1 cellular context compared by ENCODE assay signal in the genomic region with DNA sequence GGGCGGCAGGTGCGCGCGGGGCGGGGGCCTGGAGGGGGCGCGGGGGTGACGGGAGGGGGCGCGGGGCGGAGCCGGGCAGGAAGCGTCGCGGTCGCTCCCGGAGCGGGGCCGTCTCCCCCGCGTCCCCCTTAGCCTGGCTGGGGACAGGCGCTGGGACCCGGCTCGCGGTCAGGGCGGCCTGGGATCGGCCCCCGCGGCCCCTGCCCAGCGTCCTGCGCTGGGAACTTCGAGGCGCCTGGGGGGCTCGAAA.
TF ChIP-seq lines count a peak whose summit lies in the region.

No MANE protein-coding gene starts in this region.

TF ChIP-seq in H1, 55 proteins besides CTCF, POLR2A, EP300 and RAD21 (continued from another document):
- TF ChIP-seq CHD7 (IDR thresholded peaks at IDR 0.05; ENCODE audit: insufficient replicate concordance, low read length) = no peak
- TF ChIP-seq TAF7 (optimal IDR thresholded peaks at IDR 0.05; ENCODE audit: borderline replicate concordance, low read depth, low read length) = no peak
- TF ChIP-seq SP4 (IDR thresholded peaks at IDR 0.05; ENCODE audit: low read length) = no peak
TF ChIP-seq in H1: peak in this region for 0.
